In genomic region chr5:148172377-148172776, GRCh38 we compare ENCODE assay signal across 10 cellular contexts. TPM values are rescaled to one million over a fixed set of nuclear protein-coding genes. Genes with fewer than 3 reads are reported as not detected.
"Had no signal": no experiment of that assay in that cellular context is flagged by ENCODE, and none has a peak within 500 bp of the region (broad histone marks: within the 10 kb centered on the region; RNA-seq: fewer than 3 reads in every experiment).

No MANE protein-coding gene starts in this region.

- H3K4me3 Mint-ChIP-seq: IgD-negative memory B cell had no signal

- DNase-seq: IMR-90, KBM-7, KG1 had no signal

- ATAC-seq: HepG2, K562 had no signal

- H3K36me3 Mint-ChIP-seq: IgD-negative memory B cell had no signal

- H3K9ac ChIP-seq: KMS-11 had no signal

- H3K4me1 Mint-ChIP-seq: IgD-negative memory B cell had no signal

- H3K4me2 ChIP-seq: KMS-11 had no signal

- H3K9me3 Mint-ChIP-seq: IgD-negative memory B cell had no signal

- H3K27ac ChIP-seq: HL-60, KMS-11 had no signal

- H3K27ac Mint-ChIP-seq: IgD-negative memory B cell had no signal

- H3K4me3 ChIP-seq: K562 had no signal

RNA-seq across cellular contexts. Expression of gene SPINK14, which starts 4.0 kb away (rescaled TPM):
- total RNA-seq: HepG2, HT-29, HT1080, IMR-90, K562 had no signal

RNA-seq across cellular contexts. Expression of gene SPINK6, which starts 30.5 kb away (rescaled TPM):
- total RNA-seq: HepG2, HT-29, IMR-90, K562 had no signal
